Comparison of ENCODE assay signal across 14 cellular contexts in genomic region chr18:55430026-55430425, GRCh38.
"Had no signal": no experiment of that assay in that cellular context is flagged by ENCODE, and none has a peak within 500 bp of the region (broad histone marks: within the 10 kb centered on the region; RNA-seq: fewer than 3 reads in every experiment).

No MANE protein-coding gene starts in this region.

- H3K36me3 Mint-ChIP-seq: T-cell had no signal

- H3K27ac Mint-ChIP-seq: activated naive CD8-positive, alpha-beta T cell treated with anti-CD3 and anti-CD28 coated beads, Interleukin-2, amount 50 U/mL, for 24 hours; activated T-helper 17 cell treated with anti-CD3 and anti-CD28 coated beads, Interleukin-2, amount 50 U/mL, for 72 hours; T-cell; type B pancreatic cell had no signal

- DNase-seq: activated CD4-positive, CD25-positive, alpha-beta regulatory T cell treated with anti-CD3 and anti-CD28 coated beads, Interleukin-2, amount 50 U/mL, for 72 hours; activated naive CD4-positive, alpha-beta T cell treated with Interleukin-2 at 50 U/mL for 16 hours; activated naive CD8-positive, alpha-beta T cell treated with anti-CD3 and anti-CD28 coated beads, Interleukin-2, amount 50 U/mL, for 24 hours; esophagus squamous epithelium; kidney glomerular epithelial cell; mesendoderm; stimulated activated naive CD8-positive, alpha-beta T cell treated with anti-CD3 and anti-CD28 coated beads, Interleukin-15, Interleukin-2, amounts not matched to agents 100 U/mL and 50 U/mL, for 24 hours; T-cell; T1000 had no signal

- H3K4me3 Mint-ChIP-seq: activated naive CD8-positive, alpha-beta T cell treated with anti-CD3 and anti-CD28 coated beads, Interleukin-2, amount 50 U/mL, for 24 hours; activated T-helper 17 cell treated with anti-CD3 and anti-CD28 coated beads, Interleukin-2, amount 50 U/mL, for 72 hours; neural crest cell; T-cell; type B pancreatic cell had no signal

- H3K27me3 Mint-ChIP-seq: activated naive CD8-positive, alpha-beta T cell treated with anti-CD3 and anti-CD28 coated beads, Interleukin-2, amount 50 U/mL, for 24 hours; activated T-helper 17 cell treated with anti-CD3 and anti-CD28 coated beads, Interleukin-2, amount 50 U/mL, for 72 hours; type B pancreatic cell had no signal

- H3K4me1 ChIP-seq: esophagus squamous epithelium had no signal

- H3K9me3 Mint-ChIP-seq: neural crest cell, T-cell had no signal

- H3K4me3 ChIP-seq: esophagus squamous epithelium, suprapubic skin had no signal

- H3K36me3 ChIP-seq: esophagus squamous epithelium, suprapubic skin had no signal

- H3K4me1 Mint-ChIP-seq: activated naive CD8-positive, alpha-beta T cell treated with anti-CD3 and anti-CD28 coated beads, Interleukin-2, amount 50 U/mL, for 24 hours; activated T-helper 17 cell treated with anti-CD3 and anti-CD28 coated beads, Interleukin-2, amount 50 U/mL, for 72 hours; T-cell had no signal

- H3K9me3 ChIP-seq: esophagus squamous epithelium, suprapubic skin had no signal

- ATAC-seq: activated naive CD8-positive, alpha-beta T cell treated with anti-CD3 and anti-CD28 coated beads, Interleukin-2, amount 50 U/mL, for 24 hours; activated T-helper 17 cell treated with anti-CD3 and anti-CD28 coated beads, Interleukin-2, amount 50 U/mL, for 72 hours; sciatic nerve; stimulated activated naive CD8-positive, alpha-beta T cell treated with anti-CD3 and anti-CD28 coated beads, Interleukin-15, Interleukin-2, amounts not matched to agents 100 U/mL and 50 U/mL, for 24 hours; T-cell had no signal

- H3K27me3 ChIP-seq: esophagus squamous epithelium, suprapubic skin had no signal

- H3K27ac ChIP-seq: esophagus squamous epithelium, suprapubic skin had no signal
